Comparison of ENCODE assay signal across 20 cellular contexts in the genomic region with DNA sequence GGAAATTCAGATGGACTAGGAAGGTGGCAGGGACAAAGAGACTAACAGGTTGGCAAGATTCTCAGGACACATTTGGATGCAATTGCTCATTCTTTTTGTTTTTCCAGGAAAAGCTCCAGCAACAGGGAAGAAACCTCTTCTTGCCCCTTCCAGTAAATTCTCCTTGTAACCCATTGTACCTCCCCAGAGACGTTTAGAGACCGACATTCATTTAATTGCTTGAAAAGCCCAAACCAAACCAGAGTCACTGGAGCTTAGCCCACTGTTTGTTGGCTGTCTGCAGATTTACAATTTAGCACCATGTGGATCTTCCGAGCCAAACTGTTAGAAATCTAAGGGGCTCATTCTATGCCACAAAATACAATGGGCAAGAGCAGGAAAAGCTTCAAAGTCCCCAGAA.
"Had no signal": no experiment of that assay in that cellular context is flagged by ENCODE, and none has a peak within 500 bp of the region (broad histone marks: within the 10 kb centered on the region; RNA-seq: fewer than 3 reads in every experiment).

No MANE protein-coding gene starts in this region.

- H3K36me3 ChIP-seq: ascending aorta, heart right ventricle, left ventricle myocardium inferior, spleen, tibial nerve had no signal

- H3K9me3 ChIP-seq: ascending aorta, heart right ventricle, left ventricle myocardium inferior, spleen, tibial nerve had no signal

- H3K27me3 ChIP-seq: ascending aorta, spleen, tibial nerve had no signal

- H3K4me3 ChIP-seq: ascending aorta, heart right ventricle, left ventricle myocardium inferior, lung, spleen, tibial nerve had no signal

- ATAC-seq: activated CD4-positive, alpha-beta T cell treated with anti-CD3 and anti-CD28 coated beads for 36 hours; esophagus mucosa; heart right ventricle; right cardiac atrium had no signal

- DNase-seq: activated CD4-positive, alpha-beta T cell treated with anti-CD3 and anti-CD28 coated beads for 36 hours; activated CD4-positive, alpha-beta T cell treated with anti-CD3 and anti-CD28 coated beads, Interleukin-2, amount 50 U/mL, for 4 hours; activated CD4-positive, CD25-positive, alpha-beta regulatory T cell; activated CD8-positive, alpha-beta memory T cell treated with anti-CD3 and anti-CD28 coated beads for 24 hours; activated effector memory CD4-positive, alpha-beta T cell treated with Interleukin-2 at 50 U/mL for 16 hours; activated naive CD4-positive, alpha-beta T cell treated with Interleukin-2 at 50 U/mL for 16 hours; endodermal cell; foreskin fibroblast; heart right ventricle; islet precursor cell; left ventricle myocardium inferior; right cardiac atrium; spleen; stimulated activated naive CD4-positive, alpha-beta T cell; T-helper 1 cell had no signal

- H3K79me2 ChIP-seq: parathyroid adenoma had no signal

- H3K9ac ChIP-seq: parathyroid adenoma had no signal

- H3K27ac ChIP-seq: ascending aorta, heart right ventricle, left ventricle myocardium inferior, parathyroid adenoma, spleen, tibial nerve had no signal

- H2AFZ ChIP-seq: parathyroid adenoma had no signal

- H3K4me1 ChIP-seq: ascending aorta, heart right ventricle, left ventricle myocardium inferior, parathyroid adenoma, spleen, tibial nerve had no signal
